ENCODE assay signal across 10 cellular contexts in the genomic region with DNA sequence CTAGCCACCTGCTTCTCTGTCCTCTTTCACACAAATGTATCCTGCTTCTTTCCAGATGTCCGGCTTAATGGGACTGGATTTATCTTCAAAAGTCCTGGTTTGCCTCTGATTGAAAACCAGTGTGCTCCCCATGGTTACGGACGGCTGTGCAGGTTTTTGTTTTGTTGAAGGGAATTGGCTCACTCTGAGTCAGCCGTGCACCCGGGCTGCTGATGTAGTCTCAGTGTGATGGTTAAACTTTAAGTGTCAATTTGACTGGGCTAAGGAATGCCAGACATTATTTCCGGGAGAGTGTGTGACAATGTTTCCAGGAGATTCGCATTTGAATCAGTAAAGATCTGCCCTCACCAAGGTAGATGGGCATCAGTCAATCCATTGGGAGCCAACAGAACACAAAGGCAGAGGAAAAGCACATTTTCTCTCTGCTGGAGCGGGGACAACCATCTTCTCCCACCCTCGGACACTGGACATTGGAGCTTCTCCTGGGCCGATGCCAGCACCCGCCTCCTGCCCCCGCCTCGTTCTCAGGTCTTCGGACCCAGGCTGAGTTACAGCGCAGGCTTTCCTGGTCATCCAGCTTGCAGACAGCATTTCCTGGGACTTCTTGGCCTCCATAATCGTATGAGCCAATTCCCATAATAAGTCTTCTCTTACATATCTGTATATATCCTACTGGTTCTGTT.
A peak's percentile ranks its signal among the peaks of the same experiment; 100 is the strongest.
DNase-seq lines count a peak whose midpoint lies in the region; ATAC-seq and TF ChIP-seq lines count a peak whose summit lies in the region.
"Had no signal": no experiment of that assay in that cellular context is flagged by ENCODE, and none has a peak within 500 bp of the region (broad histone marks: within the 10 kb centered on the region; RNA-seq: fewer than 3 reads in every experiment).

No MANE protein-coding gene starts in this region.

- H3K4me3 ChIP-seq in sigmoid colon, result no peak overlapping the region

- WGBS in sigmoid colon, 2 donors, result 81 to 83% methylated on average over 16 of the region's 16 CpGs

- TF ChIP-seq POLR2A in sigmoid colon (IDR thresholded peaks at IDR 0.05), result no peak

- no peak for ATAC-seq in HG02759 (IDR thresholded peaks at IDR 0.05; ENCODE audit: unreplicated experiment)

- DNase-seq in Ammon's horn (ENCODE audit: low spot score) (peak; percentile 50), RKO (ENCODE audit: low spot score) (peak; percentile 77), fibroblast of the conjunctiva (ENCODE audit: low read depth) (peak; percentile 22), sigmoid colon (peak; percentile 65)
- no peak for DNase-seq in stimulated activated CD4-positive, alpha-beta T cell treated with anti-CD3 and anti-CD28 coated beads, Interleukin-12 subunit alpha, Interleukin-12 subunit beta, amount 100 ng/mL, for 4 hours
- DNase-seq in stimulated activated CD4-positive, alpha-beta T cell treated with anti-CD3 and anti-CD28 coated beads, Interleukin-2, amount 100 ng/mL, for 24 hours, result no peak
- DNase-seq in stimulated activated CD8-positive, alpha-beta memory T cell treated with anti-CD3 and anti-CD28 coated beads, Interleukin-4, amount 100 ng/mL, for 48 hours, result no peak
- DNase-seq: COR-L47, NCI-H1694 had no signal

- no peak for TF ChIP-seq EP300 in sigmoid colon (IDR thresholded peaks at IDR 0.05)

- H3K27me3 ChIP-seq in sigmoid colon, result no peaks in the 10 kb centered on the region

- intact Hi-C loops in sigmoid colon (cut with DNase I), result no loop called here

- H3K27ac ChIP-seq in sigmoid colon, result peak overlapping the region in 3 of 4 donors; percentile 62 to 76 (median 66)

- no peaks in the 10 kb centered on the region for H3K36me3 ChIP-seq in sigmoid colon

- TF ChIP-seq CTCF in sigmoid colon (IDR thresholded peaks at IDR 0.05), result no peak

- no peaks in the 10 kb centered on the region for H3K9me3 ChIP-seq in sigmoid colon

- peaks cover 0 to 34% (median 29%) of the 10 kb centered on the region in 4 donors for H3K4me1 ChIP-seq in sigmoid colon

Comparison
In these comparisons a context has a peak if more than half of its experiments do, and no peak if none do; other contexts are left out.
1. DNase-seq: peak in Ammon's horn (single experiment), RKO (single experiment), fibroblast of the conjunctiva (single experiment) and sigmoid colon (single experiment); none in stimulated activated CD4-positive, alpha-beta T cell treated with anti-CD3 and anti-CD28 coated beads, Interleukin-12 subunit alpha, Interleukin-12 subunit beta, amount 100 ng/mL, for 4 hours (single experiment), stimulated activated CD4-positive, alpha-beta T cell treated with anti-CD3 and anti-CD28 coated beads, Interleukin-2, amount 100 ng/mL, for 24 hours (0 of 2) and stimulated activated CD8-positive, alpha-beta memory T cell treated with anti-CD3 and anti-CD28 coated beads, Interleukin-4, amount 100 ng/mL, for 48 hours (single experiment).